ENCODE assay signal across 25 cellular contexts in genomic region chr7:12138421-12138820, GRCh38.
"Had no signal": no experiment of that assay in that cellular context is flagged by ENCODE, and none has a peak within 500 bp of the region (broad histone marks: within the 10 kb centered on the region; RNA-seq: fewer than 3 reads in every experiment).

No MANE protein-coding gene starts in this region.

- H3K9me3 Mint-ChIP-seq: endodermal cell; stimulated activated memory B cell treated with anti-CD40 and anti-IgM and Interleukin-4, amounts not matched to agents 10 μg/mL and 1 μg/mL and 100 μg/mL, for 72 hours had no signal

- ATAC-seq: foreskin keratinocyte; gastroesophageal sphincter; heart right ventricle; left cardiac atrium; left lung; naive thymus-derived CD4-positive, alpha-beta T cell; sciatic nerve; stimulated activated memory B cell treated with anti-CD40 and anti-IgM and Interleukin-4, amounts not matched to agents 10 μg/mL and 1 μg/mL and 100 μg/mL, for 72 hours; stimulated activated naive CD8-positive, alpha-beta T cell treated with anti-CD3 and anti-CD28 coated beads, Interleukin-15, Interleukin-2, amounts not matched to agents 100 U/mL and 50 U/mL, for 24 hours had no signal

- H3K4me3 Mint-ChIP-seq: endodermal cell; naive thymus-derived CD4-positive, alpha-beta T cell; nephron; neural progenitor cell; stimulated activated memory B cell treated with anti-CD40 and anti-IgM and Interleukin-4, amounts not matched to agents 10 μg/mL and 1 μg/mL and 100 μg/mL, for 72 hours had no signal

- H3K27me3 Mint-ChIP-seq: progenitor cell of endocrine pancreas had no signal

- H3K27ac Mint-ChIP-seq: endodermal cell; naive thymus-derived CD4-positive, alpha-beta T cell; nephron; neural progenitor cell; progenitor cell of endocrine pancreas; stimulated activated memory B cell treated with anti-CD40 and anti-IgM and Interleukin-4, amounts not matched to agents 10 μg/mL and 1 μg/mL and 100 μg/mL, for 72 hours had no signal

- DNase-seq: dorsolateral prefrontal cortex; effector CD8-positive, alpha-beta T cell; endodermal cell; foreskin keratinocyte; glutamatergic neuron; heart right ventricle; hippocampal formation; left cardiac atrium; left lung; mesenchymal stem cell; midbrain; naive thymus-derived CD4-positive, alpha-beta T cell; stimulated activated CD4-positive, alpha-beta T cell treated with anti-CD3 and anti-CD28 coated beads, Interleukin-4, amount 100 ng/mL, for 4 hours; stimulated activated naive CD8-positive, alpha-beta T cell treated with anti-CD3 and anti-CD28 coated beads, Interleukin-15, Interleukin-2, amounts not matched to agents 100 U/mL and 50 U/mL, for 24 hours; upper lobe of left lung had no signal

- H3K4me3 ChIP-seq: dorsolateral prefrontal cortex, esophagus muscularis mucosa, gastroesophageal sphincter, heart right ventricle, left lung, neural progenitor cell, right atrium auricular region, thoracic aorta, tibial nerve, upper lobe of left lung had no signal

- H3K4me1 Mint-ChIP-seq: endodermal cell; nephron; stimulated activated memory B cell treated with anti-CD40 and anti-IgM and Interleukin-4, amounts not matched to agents 10 μg/mL and 1 μg/mL and 100 μg/mL, for 72 hours had no signal
